In genomic region chr1:166875302-166875733, GRCh38 we compare ENCODE assay signal across 8 cellular contexts. TPM values are rescaled to one million over a fixed set of nuclear protein-coding genes. Genes with fewer than 3 reads are reported as not detected.
A peak's percentile ranks its signal among the peaks of the same experiment; 100 is the strongest.
DNase-seq lines count a peak whose midpoint lies in the region; TF ChIP-seq lines count a peak whose summit lies in the region.

No MANE protein-coding gene starts in this region.

- CTCF ChIA-PET in Caco-2 (lab: Charles Lee): interaction anchor here (2.7 kb wide), 1 partner anchor 35 kb away, joined by 7 read pairs; no protein-coding TSS in a partner anchor

- H3K9ac ChIP-seq in OCI-LY3 (ENCODE audit: low read length) (peak overlapping the region; percentile 85), endocrine pancreas (ENCODE audit: control insufficient read depth, insufficient read depth, low read length) (peak overlapping the region; percentile 40)

- in situ Hi-C loops in GM13976 (cut with MboI; ENCODE audit: low sequenced_read_pairs, unreplicated experiment): no loop called here

- BruUV-seq in Caco-2 (replicated peaks; lab: Mats Ljungman, UMichigan): no TSS peak

- TF ChIP-seq CTCF in Caco-2 (IDR thresholded peaks at IDR 0.05; ENCODE audit: insufficient read depth in 1 of 2, low read depth in 1 of 2, low read length in 1 of 2, severe bottlenecking in 1 of 2, unreplicated experiment in 1 of 2): no peak
- TF ChIP-seq CTCF in OCI-LY3 (IDR thresholded peaks at IDR 0.05; ENCODE audit: low read depth, low read length): no peak
- no peak for TF ChIP-seq CTCF in neutrophil (IDR thresholded peaks at IDR 0.05)
- no peak for TF ChIP-seq CTCF in GM13976 (IDR thresholded peaks at IDR 0.05; ENCODE audit: borderline replicate concordance, control extremely low read depth, extremely low read depth, insufficient read depth, missing control alignments)

- H3K9me3 ChIP-seq in Caco-2: no peaks in the 10 kb centered on the region
- no peaks in the 10 kb centered on the region for H3K9me3 ChIP-seq in OCI-LY3 (ENCODE audit: insufficient read depth, low read length)
- H3K9me3 ChIP-seq in endocrine pancreas (ENCODE audit: control insufficient read depth, low read length): no peaks in the 10 kb centered on the region
- no peaks in the 10 kb centered on the region for H3K9me3 ChIP-seq in neutrophil

- H3K27me3 ChIP-seq in Caco-2 (replicated peaks; ENCODE audit: control insufficient read depth, insufficient read depth, low read length): no peaks in the 10 kb centered on the region
- no peaks in the 10 kb centered on the region for H3K27me3 ChIP-seq in OCI-LY3 (ENCODE audit: low read depth, low read length)
- no peaks in the 10 kb centered on the region for H3K27me3 ChIP-seq in endocrine pancreas (ENCODE audit: control insufficient read depth, insufficient read depth, low read length)
- H3K27me3 ChIP-seq in neutrophil: no peaks in the 10 kb centered on the region

- H4K20me1 ChIP-seq in OCI-LY3 (ENCODE audit: insufficient read depth, low read length): peaks cover 37% of the 10 kb centered on the region

- no peaks in the 10 kb centered on the region for H3K27me3 Mint-ChIP-seq in Caco-2 (ENCODE audit: insufficient read depth, unreplicated experiment)

- peak overlapping the region; percentile 87 for H3K4me3 Mint-ChIP-seq in Caco-2 (ENCODE audit: unreplicated experiment)

- peak overlapping the region; percentile 85 for H3K4me2 ChIP-seq in OCI-LY3 (ENCODE audit: low read length)

- DNase-seq in Caco-2 (no peak), NCI-H2081 (lab: John Stamatoyannopoulos, UW) (no peak), GM03348 (ENCODE audit: low spot score) (no peak), GM13976 (ENCODE audit: low spot score) (no peak), superior temporal gyrus (ENCODE audit: extremely low spot score) (no peak)

- H3K4me3 ChIP-seq in Caco-2 (ENCODE audit: low read depth, low read length): peak overlapping the region; percentile 57
- peak overlapping the region; percentile 93 for H3K4me3 ChIP-seq in OCI-LY3 (ENCODE audit: low read length)
- peak overlapping the region; percentile 82 for H3K4me3 ChIP-seq in endocrine pancreas (ENCODE audit: control insufficient read depth, insufficient read depth, low read length)
- peak overlapping the region; percentile 64 to 78 for H3K4me3 ChIP-seq in neutrophil (ENCODE audit: low read depth in 1 of 2, low read length in 1 of 2)

- POLR2A ChIA-PET in Caco-2 (lab: Charles Lee): interaction anchor here (1.8 kb wide), 2 partner anchors 35 to 345 kb away, joined by 6 to 17 read pairs; partner anchors contain the start of genes POGK and POU2F1

- H3K27ac ChIP-seq in OCI-LY3 (ENCODE audit: low read length): peak overlapping the region; percentile 68
- H3K27ac ChIP-seq in neutrophil: peak overlapping the region; percentile 83

- H3K27ac Mint-ChIP-seq in Caco-2 (ENCODE audit: unreplicated experiment): peak overlapping the region; percentile 97

- H3K79me2 ChIP-seq in OCI-LY3 (ENCODE audit: low read length): peaks cover 57% of the 10 kb centered on the region

- intact Hi-C loops in Caco-2 (cut with micrococcal nuclease; ENCODE audit: unreplicated experiment): no loop called here

- peaks cover 17% of the 10 kb centered on the region for H3K4me1 Mint-ChIP-seq in Caco-2 (ENCODE audit: low read depth, unreplicated experiment)

- H3K36me3 ChIP-seq in Caco-2 (ENCODE audit: control insufficient read depth, insufficient read depth, low read length) (no peaks in the 10 kb centered on the region), OCI-LY3 (replicated peaks; ENCODE audit: low read depth, low read length) (peaks cover 4% of the 10 kb centered on the region), endocrine pancreas (ENCODE audit: control insufficient read depth, insufficient read depth, low read length) (no peaks in the 10 kb centered on the region), neutrophil (no peaks in the 10 kb centered on the region)

- peaks cover 6% of the 10 kb centered on the region for H3K36me3 Mint-ChIP-seq in Caco-2 (ENCODE audit: insufficient read depth, unreplicated experiment)

- H3K9me3 Mint-ChIP-seq in Caco-2 (ENCODE audit: unreplicated experiment): no peaks in the 10 kb centered on the region

- peak overlapping the region; percentile 70 for H2AFZ ChIP-seq in OCI-LY3 (ENCODE audit: low read depth, low read length)

- H3K4me1 ChIP-seq in Caco-2 (peaks cover 8% of the 10 kb centered on the region), OCI-LY3 (ENCODE audit: low read length) (peaks cover 14% of the 10 kb centered on the region), endocrine pancreas (ENCODE audit: control insufficient read depth, insufficient read depth, low read length) (peaks cover 3% of the 10 kb centered on the region), neutrophil (ENCODE audit: control insufficient read depth in 1 of 2, insufficient read depth in 1 of 2, low read depth in 1 of 2, low read length in 1 of 2) (peaks cover 15% of the 10 kb centered on the region in 2 experiments)

RNA-seq across cellular contexts. Expression of gene TADA1, which starts 0.7 kb away (rescaled TPM):
- 13.7 and 13.9 TPM in 2 replicates for total RNA-seq in Caco-2 (2022)

RNA-seq across cellular contexts. Expression of gene POGK, which starts 36.0 kb away (rescaled TPM):
- 27.2 and 29.8 TPM in 2 replicates for total RNA-seq in Caco-2 (2022)
